Comparison of ENCODE assay signal across 20 cellular contexts in genomic region chr15:39508536-39508935, GRCh38.
DNase-seq lines count a peak whose midpoint lies in the region; ATAC-seq, FAIRE-seq and TF ChIP-seq lines count a peak whose summit lies in the region.
"Had no signal": no experiment of that assay in that cellular context is flagged by ENCODE, and none has a peak within 500 bp of the region (broad histone marks: within the 10 kb centered on the region; RNA-seq: fewer than 3 reads in every experiment).

No MANE protein-coding gene starts in this region.

- no CpG with 5 or more reads among the region's 7 CpGs for WGBS in IMR-90 (ENCODE audit: extremely low coverage in 2 of 2, insufficient read length in 1 of 2), 2 experiments
- 92% methylated on average over 7 of the region's 7 CpGs; no CpG with 5 or more reads in 1 of the 2 experiments for WGBS in H1 (ENCODE audit: extremely low coverage in 1 of 2, insufficient coverage in 1 of 2, insufficient read length in 1 of 2, insufficient replicate concordance in 2 of 2, low coverage in 1 of 2, low lambda C conversion rate in 2 of 2, missing lambda C conversion rate in 1 of 2), 2 experiments
- WGBS in smooth muscle cell (ENCODE audit: low lambda C conversion rate), result 66% methylated on average over 7 of the region's 7 CpGs
- WGBS in sigmoid colon, 2 donors, result 81 to 83% methylated on average over 7 of the region's 7 CpGs

- H3K27ac ChIP-seq in IMR-90 (ENCODE audit: insufficient read depth, low read length), result no peak overlapping the region
- H3K27ac ChIP-seq in H1 (ENCODE audit: low read depth, low read length), result no peak overlapping the region
- peak overlapping the region; percentile 8 for H3K27ac ChIP-seq in smooth muscle cell (ENCODE audit: low read depth)
- H3K27ac ChIP-seq in sigmoid colon, result no peak overlapping the region
- H3K27ac ChIP-seq: PC-9 had no signal

- H3K79me1 ChIP-seq in IMR-90 (ENCODE audit: low read depth in 1 of 2, low read length in 2 of 2) (no peaks in the 10 kb centered on the region), H1 (ENCODE audit: low read depth, low read length) (no peaks in the 10 kb centered on the region)

- H4K8ac ChIP-seq in IMR-90 (ENCODE audit: low read depth in 2 of 2, low read length in 2 of 2) (peak overlapping the region in 1 of 2 experiments; percentile 20; a peak in 1 of 4 replicates), H1 (ENCODE audit: extremely low read depth, insufficient read depth, low read length) (no peak overlapping the region)

- H3K4me3 ChIP-seq in IMR-90 (ENCODE audit: insufficient read depth, low read depth, low read length) (no peak overlapping the region), H1 (ENCODE audit: extremely low read depth in 1 of 4, insufficient read depth in 2 of 4, low read depth in 3 of 4, low read length in 4 of 4) (no peak overlapping the region), smooth muscle cell (no peak overlapping the region), sigmoid colon (no peak overlapping the region)
- H3K4me3 ChIP-seq: GM12878, PC-9 had no signal

- peaks cover 22% of the 10 kb centered on the region for H3K9me1 ChIP-seq in IMR-90 (ENCODE audit: insufficient read depth, low read length)

- H3K4me2 ChIP-seq in IMR-90 (ENCODE audit: low read depth, low read length) (no peak overlapping the region), H1 (ENCODE audit: insufficient read depth in 1 of 2, low read depth in 2 of 2, low read length in 2 of 2) (no peak overlapping the region), smooth muscle cell (no peak overlapping the region)
- H3K4me2 ChIP-seq: PC-9, SK-N-SH had no signal

- H3K79me2 ChIP-seq in H1 (ENCODE audit: control insufficient read depth in 1 of 2, insufficient read depth in 2 of 2, low read length in 2 of 2), result no peaks in the 10 kb centered on the region
- H3K79me2 ChIP-seq in smooth muscle cell (ENCODE audit: low read depth), result no peaks in the 10 kb centered on the region

- H2BK20ac ChIP-seq in IMR-90 (ENCODE audit: low read depth, low read length), result peak overlapping the region; percentile 59
- H2BK20ac ChIP-seq in H1 (ENCODE audit: low read length), result no peak overlapping the region

- H3K27me3 ChIP-seq in IMR-90 (ENCODE audit: control insufficient read depth, insufficient read depth, low read length) (no peaks in the 10 kb centered on the region), H1 (replicated peaks in 1 of 4; ENCODE audit: control insufficient read depth in 3 of 4, extremely low read depth in 1 of 4, insufficient read depth in 3 of 4, low read length in 3 of 4) (no peaks in the 10 kb centered on the region), smooth muscle cell (ENCODE audit: low read depth) (no peaks in the 10 kb centered on the region), sigmoid colon (no peaks in the 10 kb centered on the region)

- peak overlapping the region; percentile 24 for H3K14ac ChIP-seq in IMR-90 (replicated peaks; ENCODE audit: low read depth, low read length)
- no peak overlapping the region for H3K14ac ChIP-seq in H1 (ENCODE audit: insufficient read length)

- H3K23ac ChIP-seq in IMR-90 (ENCODE audit: low read depth, low read length) (peak overlapping the region; percentile 25; the same call in 1 of the 2 replicates), H1 (ENCODE audit: insufficient read length) (no peak overlapping the region)

- intact Hi-C loops in IMR-90 (cut with micrococcal nuclease), result no loop called here
- intact Hi-C loops in sigmoid colon (cut with DNase I), result no loop called here

- H3K9ac ChIP-seq in IMR-90 (ENCODE audit: low read depth, low read length), result no peak overlapping the region
- no peak overlapping the region for H3K9ac ChIP-seq in H1 (replicated peaks in 1 of 4; ENCODE audit: extremely low read depth in 1 of 4, low read depth in 3 of 4, low read length in 3 of 4)
- H3K9ac ChIP-seq in smooth muscle cell (ENCODE audit: low read depth), result no peak overlapping the region
- H3K9ac ChIP-seq: SK-N-SH had no signal

- H3K27ac Mint-ChIP-seq in nephron progenitor cell, result peak overlapping the region; percentile 39
- H3K27ac Mint-ChIP-seq: B cell; CD4-positive, CD25-positive, alpha-beta regulatory T cell had no signal

- H2AK5ac ChIP-seq in IMR-90 (ENCODE audit: low read depth, low read length) (peak overlapping the region; percentile 89), H1 (ENCODE audit: low read depth, low read length) (no peak overlapping the region)

- H3K4ac ChIP-seq in IMR-90 (ENCODE audit: low read depth, low read length), result peak overlapping the region; percentile 76
- H3K4ac ChIP-seq in H1 (replicated peaks; ENCODE audit: insufficient read length, low read depth, low read length), result no peak overlapping the region

- no peak overlapping the region for H3K56ac ChIP-seq in IMR-90 (ENCODE audit: extremely low read depth, insufficient read depth, low read length)
- no peak overlapping the region for H3K56ac ChIP-seq in H1 (replicated peaks; ENCODE audit: insufficient read length, low read depth, low read length)

- H4K5ac ChIP-seq in IMR-90 (ENCODE audit: low read depth, low read length), result peak overlapping the region; percentile 32; the same call in 1 of the 2 replicates
- no peak overlapping the region for H4K5ac ChIP-seq in H1 (ENCODE audit: insufficient read length, low read depth, low read length)

- H3K36me3 ChIP-seq in IMR-90 (ENCODE audit: control insufficient read depth, insufficient read depth, low read length), result no peaks in the 10 kb centered on the region
- no peaks in the 10 kb centered on the region for H3K36me3 ChIP-seq in H1 (ENCODE audit: control insufficient read depth in 2 of 4, insufficient read depth in 4 of 4, low read length in 3 of 4)
- no peaks in the 10 kb centered on the region for H3K36me3 ChIP-seq in smooth muscle cell (ENCODE audit: low read depth)
- no peaks in the 10 kb centered on the region for H3K36me3 ChIP-seq in sigmoid colon

- no peak for TF ChIP-seq POLR2A in IMR-90 (IDR thresholded peaks at IDR 0.05; ENCODE audit: low read depth, low read length)
- no peak for TF ChIP-seq POLR2A in H1 (IDR thresholded peaks at IDR 0.05; ENCODE audit: control extremely low read depth in 1 of 2, low read depth in 2 of 2, low read length in 2 of 2)
- no peak for TF ChIP-seq POLR2A in sigmoid colon (IDR thresholded peaks at IDR 0.05)

- TF ChIP-seq EP300 in H1 (IDR thresholded peaks at IDR 0.05; ENCODE audit: borderline replicate concordance in 1 of 2, low read depth in 2 of 2, low read length in 2 of 2), result no peak
- no peak for TF ChIP-seq EP300 in sigmoid colon (IDR thresholded peaks at IDR 0.05)

- no peak for DNase-seq in IMR-90
- no peak for DNase-seq in H1 (ENCODE audit: low read depth in 1 of 2, low spot score in 2 of 2)
- DNase-seq in nephron progenitor cell, result no peak
- DNase-seq in smooth muscle cell (lab: John Stamatoyannopoulos, UW; ENCODE audit: unreplicated experiment), result no peak
- DNase-seq in SIG-M5 treated with dmso at 0.1 percent for 504 hours (lab: John Stamatoyannopoulos, UW; ENCODE audit: unreplicated experiment), result no peak
- no peak for DNase-seq in sigmoid colon
- DNase-seq in SHP77 (lab: John Stamatoyannopoulos, UW), result no peak
- DNase-seq: Calu3; CD4-positive, CD25-positive, alpha-beta regulatory T cell; GDM1; GOT3; NCI-H1417; NCI-H187 treated with DMSO at 0.1 percent for 48 hours; NCI-H446; NCI-H748 treated with DMSO at 0.1 percent for 48 hours; PC-9; SK-N-SH had no signal

- H3K23me2 ChIP-seq in H1 (ENCODE audit: low read depth, low read length), result peaks cover 2% of the 10 kb centered on the region; the same call in 1 of the 2 replicates

- H3K4me3 Mint-ChIP-seq in nephron progenitor cell, result no peak overlapping the region
- H3K4me3 Mint-ChIP-seq: B cell; CD4-positive, CD25-positive, alpha-beta regulatory T cell had no signal

- no peak for TF ChIP-seq CTCF in IMR-90 (conservative IDR thresholded peaks at IDR 0.05; ENCODE audit: low read depth, low read length)
- TF ChIP-seq CTCF in H1 (IDR thresholded peaks at IDR 0.05; ENCODE audit: control extremely low read depth in 1 of 3, insufficient read depth in 1 of 3, low read depth in 1 of 3, low read length in 3 of 3), result no peak
- no peak for TF ChIP-seq CTCF in nephron progenitor cell (IDR thresholded peaks at IDR 0.05)
- no peak for TF ChIP-seq CTCF in smooth muscle cell (IDR thresholded peaks at IDR 0.05; ENCODE audit: borderline replicate concordance, insufficient read depth, poor library complexity, severe bottlenecking)
- TF ChIP-seq CTCF in sigmoid colon (IDR thresholded peaks at IDR 0.05), result no peak

- H2BK15ac ChIP-seq in IMR-90 (ENCODE audit: low read depth, low read length), result peak overlapping the region; percentile 66
- H2BK15ac ChIP-seq in H1 (ENCODE audit: low read length), result no peak overlapping the region

- H3K27me3 Mint-ChIP-seq in nephron progenitor cell (ENCODE audit: low read depth, poor library complexity), result no peaks in the 10 kb centered on the region

- H3K18ac ChIP-seq in IMR-90 (ENCODE audit: low read depth, low read length), result peak overlapping the region; percentile 41
- H3K18ac ChIP-seq in H1 (ENCODE audit: extremely low read depth, low read length), result 0 out of 2 replicates have a peak overlapping the region, but pooled peaks have one; percentile 3

- H3K4me1 ChIP-seq in IMR-90 (ENCODE audit: control insufficient read depth, insufficient read depth, low read length) (peaks cover 26% of the 10 kb centered on the region), H1 (replicated peaks in 1 of 4; ENCODE audit: control insufficient read depth in 3 of 4, insufficient read depth in 4 of 4, low read length in 3 of 4) (no peaks in the 10 kb centered on the region), smooth muscle cell (ENCODE audit: low read depth) (peaks cover 17% of the 10 kb centered on the region), sigmoid colon (peaks cover 0 to 34% (median 29%) of the 10 kb centered on the region in 4 donors)

- dilution Hi-C loops in IMR-90 (cut with HindIII; ENCODE audit: low sequenced_read_pairs, unreplicated experiment), result no loop called here

- TF ChIP-seq RAD21 in IMR-90 (IDR thresholded peaks at IDR 0.05; ENCODE audit: low read length) (no peak), H1 (IDR thresholded peaks at IDR 0.05 in 1 of 2, conservative IDR thresholded peaks at IDR 0.05 in 1 of 2; ENCODE audit: low read depth in 2 of 2, low read length in 2 of 2) (no peak)

- in situ Hi-C loops in IMR-90 (cut with MboI; ENCODE audit: low sequenced_read_pairs), result no loop called here

- peaks cover 27% of the 10 kb centered on the region for H3F3A ChIP-seq in smooth muscle cell (ENCODE audit: low read depth)

- no peaks in the 10 kb centered on the region for H3K36me3 Mint-ChIP-seq in nephron progenitor cell (ENCODE audit: low read depth)
- H3K36me3 Mint-ChIP-seq: CD4-positive, CD25-positive, alpha-beta regulatory T cell had no signal

- peaks cover 6% of the 10 kb centered on the region for H3K4me1 Mint-ChIP-seq in nephron progenitor cell
- H3K4me1 Mint-ChIP-seq: B cell; CD4-positive, CD25-positive, alpha-beta regulatory T cell had no signal

- FAIRE-seq in H1 (lab: Jason Lieb, UNC), result no peak
- FAIRE-seq: GM12878 had no signal

- no peak overlapping the region for H2BK12ac ChIP-seq in H1 (ENCODE audit: low read depth, low read length)

- BruUV-seq in IMR-90 (replicated peaks; lab: Mats Ljungman, UMichigan), result no TSS peak

- H2BK120ac ChIP-seq in IMR-90 (ENCODE audit: low read depth, low read length) (peak overlapping the region; percentile 52), H1 (replicated peaks; ENCODE audit: low read depth, low read length) (no peak overlapping the region)

- H3K9me3 Mint-ChIP-seq in nephron progenitor cell, result no peaks in the 10 kb centered on the region

- POLR2A ChIA-PET in IMR-90 (lab: Charles Lee; ENCODE audit: unreplicated experiment) (no interaction called here), H1 (lab: Charles Lee; ENCODE audit: partially characterized antibody) (no interaction called here)

- no peak overlapping the region for H2AK9ac ChIP-seq in IMR-90 (replicated peaks; ENCODE audit: low read depth, low read length, poor library complexity)

- H2AFZ ChIP-seq in IMR-90 (replicated peaks; ENCODE audit: low read length, poor library complexity), result peak overlapping the region; percentile 38
- no peak overlapping the region for H2AFZ ChIP-seq in H1 (ENCODE audit: low read length)
- no peak overlapping the region for H2AFZ ChIP-seq in smooth muscle cell (ENCODE audit: low read depth)
- H2AFZ ChIP-seq: PC-9 had no signal

- peak overlapping the region; percentile 51 for H4K91ac ChIP-seq in IMR-90 (ENCODE audit: insufficient read depth, low read depth, low read length)
- no peak overlapping the region for H4K91ac ChIP-seq in H1 (replicated peaks; ENCODE audit: insufficient read length, low read length)

- no peaks in the 10 kb centered on the region for H3K9me3 ChIP-seq in IMR-90 (ENCODE audit: control insufficient read depth, insufficient read depth, low read length)
- no peaks in the 10 kb centered on the region for H3K9me3 ChIP-seq in H1 (ENCODE audit: insufficient read depth in 2 of 2, low read depth in 1 of 2, low read length in 1 of 2)
- H3K9me3 ChIP-seq in smooth muscle cell (replicated peaks; ENCODE audit: low read depth), result no peaks in the 10 kb centered on the region
- H3K9me3 ChIP-seq in sigmoid colon, result no peaks in the 10 kb centered on the region
- H3K9me3 ChIP-seq: SK-N-SH had no signal

- ATAC-seq in IMR-90 (ENCODE audit: low read depth), result no peak
- ATAC-seq in GM19324 (IDR thresholded peaks at IDR 0.05; ENCODE audit: low FRiP score, unreplicated experiment), result no peak
- ATAC-seq: GM12878 had no signal

- peak overlapping the region; percentile 13 for H2BK5ac ChIP-seq in IMR-90 (ENCODE audit: low read depth, low read length, poor library complexity, severe bottlenecking)
- H2BK5ac ChIP-seq in H1 (ENCODE audit: low read depth, low read length), result no peak overlapping the region

- H4K20me1 ChIP-seq in IMR-90 (ENCODE audit: insufficient read depth, low read length) (no peaks in the 10 kb centered on the region), H1 (replicated peaks in 1 of 2; ENCODE audit: control insufficient read depth in 1 of 2, insufficient read depth in 2 of 2, low read length in 2 of 2) (no peaks in the 10 kb centered on the region), smooth muscle cell (ENCODE audit: low read depth) (no peaks in the 10 kb centered on the region)

- CTCF ChIA-PET in IMR-90 (lab: Yijun Ruan, JAX), result no interaction called here
- CTCF ChIA-PET in H1 (lab: Charles Lee; ENCODE audit: partially characterized antibody), result interaction anchor here (0.6 to 1.1 kb wide), 3 partner anchors 12 to 73 kb away, joined by 3 to 4 read pairs (median 4); no protein-coding TSS in a partner anchor
